In genomic region chr2:197890160-197890559, GRCh38 we compare ENCODE assay signal across 21 cellular contexts.
DNase-seq lines count a peak whose midpoint lies in the region; ATAC-seq and TF ChIP-seq lines count a peak whose summit lies in the region.
"Had no signal": no experiment of that assay in that cellular context is flagged by ENCODE, and none has a peak within 500 bp of the region (broad histone marks: within the 10 kb centered on the region; RNA-seq: fewer than 3 reads in every experiment).

No MANE protein-coding gene starts in this region.

- H3K27me3 Mint-ChIP-seq in dendritic cell treated with granulocyte-macrophage colony-stimulating factor and Interleukin-4, amounts not matched to agents 40 ng/mL and 50 ng/mL, for 4 days: no peaks in the 10 kb centered on the region
- H3K27me3 Mint-ChIP-seq in naive thymus-derived CD4-positive, alpha-beta T cell: no peaks in the 10 kb centered on the region
- H3K27me3 Mint-ChIP-seq in T-cell: no peaks in the 10 kb centered on the region
- H3K27me3 Mint-ChIP-seq: activated CD4-positive, alpha-beta T cell treated with anti-CD3 and anti-CD28 coated beads for 36 hours; activated naive CD8-positive, alpha-beta T cell treated with anti-CD3 and anti-CD28 coated beads, Interleukin-2, amount 10 ng/mL, durations not matched to agents 7 days and 5 days; activated T-cell treated with anti-CD3 and anti-CD28 coated beads, Interleukin-2, amount 50 U/mL, for 24 hours; CD8-positive, alpha-beta memory T cell had no signal

- TF ChIP-seq POLR2A in heart left ventricle (IDR thresholded peaks at IDR 0.05): no peak

- H3K36me3 ChIP-seq in cardiac muscle cell: no peaks in the 10 kb centered on the region
- H3K36me3 ChIP-seq in heart left ventricle: no peaks in the 10 kb centered on the region
- no peaks in the 10 kb centered on the region for H3K36me3 ChIP-seq in naive thymus-derived CD4-positive, alpha-beta T cell (ENCODE audit: control insufficient read depth in 2 of 3, insufficient read depth in 3 of 3, low read length in 3 of 3)
- H3K36me3 ChIP-seq: right atrium auricular region had no signal

- 11 to 25% (median 20%) methylated on average over 1 of the region's 1 CpG for WGBS in heart left ventricle, 4 donors

- H3K9me3 ChIP-seq in cardiac muscle cell (ENCODE audit: low read depth): no peaks in the 10 kb centered on the region
- H3K9me3 ChIP-seq in heart left ventricle: no peaks in the 10 kb centered on the region
- H3K9me3 ChIP-seq in naive thymus-derived CD4-positive, alpha-beta T cell (ENCODE audit: control insufficient read depth in 2 of 3, low read length in 3 of 3): no peaks in the 10 kb centered on the region
- H3K9me3 ChIP-seq: right atrium auricular region had no signal

- H3K4me3 ChIP-seq in cardiac muscle cell (no peak overlapping the region), heart left ventricle (no peak overlapping the region)
- H3K4me3 ChIP-seq in naive thymus-derived CD4-positive, alpha-beta T cell (ENCODE audit: low read length): no peak overlapping the region
- H3K4me3 ChIP-seq: right atrium auricular region had no signal

- H3K27ac Mint-ChIP-seq in dendritic cell treated with granulocyte-macrophage colony-stimulating factor and Interleukin-4, amounts not matched to agents 40 ng/mL and 50 ng/mL, for 4 days: peak overlapping the region; percentile 91
- H3K27ac Mint-ChIP-seq in naive thymus-derived CD4-positive, alpha-beta T cell: peak overlapping the region in 7 of 9 donors; percentile 30 to 96 (median 83)
- peak overlapping the region in 1 of 2 donors; percentile 90 for H3K27ac Mint-ChIP-seq in T-cell
- H3K27ac Mint-ChIP-seq: activated naive CD8-positive, alpha-beta T cell treated with anti-CD3 and anti-CD28 coated beads, Interleukin-2, amount 10 ng/mL, durations not matched to agents 7 days and 5 days; natural killer cell; type B pancreatic cell had no signal

- CTCF ChIA-PET in naive thymus-derived CD4-positive, alpha-beta T cell (lab: Charles Lee): interaction anchor here (0.8 to 1.4 kb wide), 3 partner anchors 22 to 39 kb away, joined by 3 to 6 read pairs (median 4); no protein-coding TSS in a partner anchor
- CTCF ChIA-PET in T-cell (lab: Charles Lee): interaction anchor here in 1 of 2 donors (0.9 to 1.1 kb wide), 2 partner anchors 20 to 48 kb away, joined by 3 to 4 read pairs; no protein-coding TSS in a partner anchor

- H3K4me1 ChIP-seq in cardiac muscle cell (ENCODE audit: low read depth): peaks cover 14% of the 10 kb centered on the region
- H3K4me1 ChIP-seq in heart left ventricle: peaks cover 0 to 66% (median 45%) of the 10 kb centered on the region in 12 donors
- H3K4me1 ChIP-seq in naive thymus-derived CD4-positive, alpha-beta T cell (ENCODE audit: control insufficient read depth in 2 of 2, insufficient read depth in 2 of 2, low read length in 2 of 2): peaks cover 0 to 54% of the 10 kb centered on the region in 2 donors

- intact Hi-C loops in heart left ventricle (cut with DNase I): loop anchor here in 3 of 10 donors (5.0 to 10.0 kb wide), 3 partner anchors 67 to 85 kb away; partner anchors contain the start of gene PLCL1 (in 2 of the 3)
- intact Hi-C loops in dendritic cell treated with granulocyte-macrophage colony-stimulating factor and Interleukin-4, amounts not matched to agents 40 ng/mL and 50 ng/mL, for 4 days (cut with micrococcal nuclease): no loop called here
- intact Hi-C loops in naive thymus-derived CD4-positive, alpha-beta T cell (cut with micrococcal nuclease): loop anchor here (5.0 kb wide), 2 partner anchors 38 to 42 kb away; no protein-coding TSS in a partner anchor

- H3K4me3 Mint-ChIP-seq in dendritic cell treated with granulocyte-macrophage colony-stimulating factor and Interleukin-4, amounts not matched to agents 40 ng/mL and 50 ng/mL, for 4 days: no peak overlapping the region
- peak overlapping the region in 3 of 10 donors; percentile 10 to 88 (median 32) for H3K4me3 Mint-ChIP-seq in naive thymus-derived CD4-positive, alpha-beta T cell
- H3K4me3 Mint-ChIP-seq in T-cell: no peak overlapping the region
- H3K4me3 Mint-ChIP-seq: activated naive CD8-positive, alpha-beta T cell treated with anti-CD3 and anti-CD28 coated beads, Interleukin-2, amount 10 ng/mL, durations not matched to agents 7 days and 5 days; activated T-cell treated with anti-CD3 and anti-CD28 coated beads, Interleukin-2, amount 50 U/mL, for 24 hours; CD8-positive, alpha-beta memory T cell; natural killer cell; type B pancreatic cell had no signal

- H3K27ac ChIP-seq in cardiac muscle cell (no peak overlapping the region), heart left ventricle (peak overlapping the region in 5 of 12 donors; percentile 5 to 77 (median 27))
- H3K27ac ChIP-seq in naive thymus-derived CD4-positive, alpha-beta T cell (ENCODE audit: low read depth, low read length): peak overlapping the region; percentile 25
- H3K27ac ChIP-seq: right atrium auricular region had no signal

- POLR2A ChIA-PET in naive thymus-derived CD4-positive, alpha-beta T cell (lab: Charles Lee): interaction anchor here (0.6 to 1.8 kb wide), 9 partner anchors 20 to 102 kb away, joined by 3 to 8 read pairs (median 4); partner anchors contain the start of gene PLCL1
- POLR2A ChIA-PET in T-cell (lab: Charles Lee): no interaction called here

- H3K4me1 Mint-ChIP-seq in dendritic cell treated with granulocyte-macrophage colony-stimulating factor and Interleukin-4, amounts not matched to agents 40 ng/mL and 50 ng/mL, for 4 days (ENCODE audit: low read depth): peaks cover 46% of the 10 kb centered on the region
- H3K4me1 Mint-ChIP-seq in naive thymus-derived CD4-positive, alpha-beta T cell: peaks cover 34 to 90% (median 77%) of the 10 kb centered on the region in 7 donors
- peaks cover 66 to 80% (median 71%) of the 10 kb centered on the region in 3 donors for H3K4me1 Mint-ChIP-seq in T-cell
- H3K4me1 Mint-ChIP-seq: natural killer cell had no signal

- TF ChIP-seq CTCF in cardiac muscle cell (IDR thresholded peaks at IDR 0.05; ENCODE audit: low read depth, low read length) (no peak), heart left ventricle (IDR thresholded peaks at IDR 0.05) (no peak)

- H3K36me3 Mint-ChIP-seq in dendritic cell treated with granulocyte-macrophage colony-stimulating factor and Interleukin-4, amounts not matched to agents 40 ng/mL and 50 ng/mL, for 4 days (ENCODE audit: low read depth): no peaks in the 10 kb centered on the region
- peaks cover 8 to 17% (median 11%) of the 10 kb centered on the region in 5 donors for H3K36me3 Mint-ChIP-seq in naive thymus-derived CD4-positive, alpha-beta T cell
- H3K36me3 Mint-ChIP-seq in T-cell: peaks cover 15% of the 10 kb centered on the region
- H3K36me3 Mint-ChIP-seq: natural killer cell, type B pancreatic cell had no signal

- peaks cover 2% of the 10 kb centered on the region for H3K9me3 Mint-ChIP-seq in dendritic cell treated with granulocyte-macrophage colony-stimulating factor and Interleukin-4, amounts not matched to agents 40 ng/mL and 50 ng/mL, for 4 days
- no peaks in the 10 kb centered on the region for H3K9me3 Mint-ChIP-seq in naive thymus-derived CD4-positive, alpha-beta T cell
- H3K9me3 Mint-ChIP-seq in T-cell: no peaks in the 10 kb centered on the region
- H3K9me3 Mint-ChIP-seq: activated naive CD8-positive, alpha-beta T cell treated with anti-CD3 and anti-CD28 coated beads, Interleukin-2, amount 10 ng/mL, durations not matched to agents 7 days and 5 days; activated T-cell treated with anti-CD3 and anti-CD28 coated beads, Interleukin-2, amount 50 U/mL, for 24 hours; CD8-positive, alpha-beta memory T cell; natural killer cell; type B pancreatic cell had no signal

- DNase-seq in cardiac muscle cell (ENCODE audit: low read depth in 1 of 2, low spot score in 1 of 2) (peak; percentile 39 to 74), heart left ventricle (no peak), NCI-H2227 (lab: John Stamatoyannopoulos, UW; ENCODE audit: unreplicated experiment) (peak; percentile 46), T-cell (no peak), kidney glomerular epithelial cell (lab: John Stamatoyannopoulos, UW) (no peak)
- DNase-seq in naive thymus-derived CD4-positive, alpha-beta T cell: no peak
- DNase-seq: activated CD4-positive, alpha-beta T cell treated with anti-CD3 and anti-CD28 coated beads for 36 hours; activated CD8-positive, alpha-beta memory T cell treated with anti-CD3 and anti-CD28 coated beads for 24 hours; activated naive CD8-positive, alpha-beta T cell treated with anti-CD3 and anti-CD28 coated beads, Interleukin-2, amount 10 ng/mL, durations not matched to agents 7 days and 5 days; activated T-cell treated with anti-CD3 and anti-CD28 coated beads, Interleukin-2, amount 50 U/mL, for 24 hours; CD8-positive, alpha-beta memory T cell; DMS79 treated with DMSO at 0.1 percent for 48 hours; left cardiac atrium; natural killer cell; NCI-H1930; NCI-H446 treated with DMSO at 0.1 percent for 48 hours; stimulated activated CD4-positive, alpha-beta T cell treated with anti-CD3 and anti-CD28 coated beads, Interleukin-12 subunit alpha, Interleukin-12 subunit beta, amount 100 ng/mL, for 4 hours had no signal

- H3K27me3 ChIP-seq in cardiac muscle cell (no peaks in the 10 kb centered on the region), heart left ventricle (no peaks in the 10 kb centered on the region)
- no peaks in the 10 kb centered on the region for H3K27me3 ChIP-seq in naive thymus-derived CD4-positive, alpha-beta T cell (ENCODE audit: control insufficient read depth in 2 of 2, insufficient read depth in 2 of 2, low read length in 2 of 2)
- H3K27me3 ChIP-seq: right atrium auricular region had no signal

- ATAC-seq in heart left ventricle (no peak), T-cell (replicated peaks in 1 of 4) (no peak), GM18858 (IDR thresholded peaks at IDR 0.05; ENCODE audit: unreplicated experiment) (no peak)
- ATAC-seq in naive thymus-derived CD4-positive, alpha-beta T cell: no peak
- ATAC-seq: activated CD4-positive, alpha-beta T cell treated with anti-CD3 and anti-CD28 coated beads for 36 hours; left cardiac atrium; natural killer cell had no signal

Comparison
In these comparisons a context has a peak if more than half of its experiments do, and no peak if none do; other contexts are left out.
1. DNase-seq: peak in cardiac muscle cell (2 of 2) and NCI-H2227 (single experiment); none in heart left ventricle (0 of 5), naive thymus-derived CD4-positive, alpha-beta T cell (0 of 9), T-cell (0 of 34) and kidney glomerular epithelial cell (single experiment).